18 cellular contexts compared by ENCODE assay signal in the genomic region with DNA sequence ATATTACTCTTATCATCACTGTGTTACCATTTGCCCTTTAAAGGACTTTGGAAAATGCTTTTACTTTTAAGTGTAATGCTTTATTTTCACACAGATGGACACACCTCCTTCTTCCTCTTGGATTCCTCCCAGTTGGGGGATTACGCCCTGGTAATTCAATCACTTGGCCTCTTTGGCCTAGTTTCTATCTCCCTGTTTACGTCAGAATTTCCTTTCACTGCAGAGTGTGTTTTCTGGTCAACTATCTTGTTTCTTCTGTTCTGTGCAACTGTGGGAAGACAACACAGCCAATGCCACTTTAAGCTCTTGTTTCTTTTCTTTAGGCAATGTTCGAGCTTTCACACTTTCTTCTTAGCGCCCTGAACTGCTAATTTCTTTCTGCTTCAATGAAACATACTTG.
DNase-seq lines count a peak whose midpoint lies in the region; ATAC-seq, FAIRE-seq and TF ChIP-seq lines count a peak whose summit lies in the region.
"Had no signal": no experiment of that assay in that cellular context is flagged by ENCODE, and none has a peak within 500 bp of the region (broad histone marks: within the 10 kb centered on the region; RNA-seq: fewer than 3 reads in every experiment).

No MANE protein-coding gene starts in this region.

- H3K9me3 ChIP-seq in smooth muscle cell (replicated peaks; ENCODE audit: low read depth), result no peaks in the 10 kb centered on the region
- H3K9me3 ChIP-seq: testis had no signal

- no peaks in the 10 kb centered on the region for H3K36me3 ChIP-seq in smooth muscle cell (ENCODE audit: low read depth)

- 58% methylated on average over 4 of the region's 4 CpGs for WGBS in smooth muscle cell (ENCODE audit: low lambda C conversion rate)

- no peak overlapping the region for H3K27ac ChIP-seq in smooth muscle cell (ENCODE audit: low read depth)
- H3K27ac ChIP-seq: dorsolateral prefrontal cortex, SK-N-MC, testis had no signal

- no peak overlapping the region for H3K9ac ChIP-seq in smooth muscle cell (ENCODE audit: low read depth)

- peaks cover 4% of the 10 kb centered on the region for H3K4me1 Mint-ChIP-seq in mesothelial cell of epicardium
- H3K4me1 Mint-ChIP-seq: CD8-positive, alpha-beta memory T cell; naive thymus-derived CD4-positive, alpha-beta T cell had no signal

- no peak for TF ChIP-seq POLR2A in H54 (IDR thresholded peaks at IDR 0.05; ENCODE audit: low read depth, low read length)

- H3K36me3 Mint-ChIP-seq in mesothelial cell of epicardium, result no peaks in the 10 kb centered on the region
- H3K36me3 Mint-ChIP-seq: activated naive CD8-positive, alpha-beta T cell treated with anti-CD3 and anti-CD28 coated beads for 36 hours; CD8-positive, alpha-beta memory T cell; naive thymus-derived CD4-positive, alpha-beta T cell had no signal

- no peaks in the 10 kb centered on the region for H3K79me2 ChIP-seq in smooth muscle cell (ENCODE audit: low read depth)

- H2AFZ ChIP-seq in smooth muscle cell (ENCODE audit: low read depth), result peak overlapping the region; percentile 54

- peak overlapping the region; percentile 0 for H3K27ac Mint-ChIP-seq in mesothelial cell of epicardium
- H3K27ac Mint-ChIP-seq: activated naive CD8-positive, alpha-beta T cell treated with anti-CD3 and anti-CD28 coated beads for 36 hours; CD8-positive, alpha-beta memory T cell; naive thymus-derived CD4-positive, alpha-beta T cell had no signal

- peak; percentile 39 for DNase-seq in NCI-H82 treated with DMSO at 0.1 percent for 48 hours (lab: John Stamatoyannopoulos, UW; ENCODE audit: unreplicated experiment)
- peak; percentile 72 for DNase-seq in fibroblast of peridontal ligament (ENCODE audit: extremely low read depth)
- no peak for DNase-seq in mesothelial cell of epicardium (ENCODE audit: low spot score in 2 of 2, unreplicated experiment in 2 of 2)
- DNase-seq in smooth muscle cell (lab: John Stamatoyannopoulos, UW; ENCODE audit: unreplicated experiment), result no peak
- no peak for DNase-seq in activated CD4-positive, alpha-beta T cell treated with anti-CD3 and anti-CD28 coated beads for 4 hours
- no peak for DNase-seq in H54 (ENCODE audit: insufficient read length, low spot score)
- DNase-seq: activated naive CD8-positive, alpha-beta T cell treated with anti-CD3 and anti-CD28 coated beads for 36 hours; CD8-positive, alpha-beta memory T cell; dorsolateral prefrontal cortex; naive thymus-derived CD4-positive, alpha-beta T cell; NCI-H1694 treated with DMSO at 0.1 percent for 48 hours; stimulated activated CD4-positive, alpha-beta T cell treated with anti-CD3 and anti-CD28 coated beads, Interleukin-15, amount 100 ng/mL, for 24 hours; T1000; testis had no signal

- ATAC-seq in GM18511 (IDR thresholded peaks at IDR 0.05; ENCODE audit: unreplicated experiment), result no peak
- ATAC-seq: activated CD4-positive, CD25-positive, alpha-beta regulatory T cell treated with anti-CD3 and anti-CD28 coated beads, Interleukin-2, amount 50 U/mL, for 24 hours; naive thymus-derived CD4-positive, alpha-beta T cell had no signal

- H3K27me3 ChIP-seq in smooth muscle cell (ENCODE audit: low read depth), result no peaks in the 10 kb centered on the region
- H3K27me3 ChIP-seq: testis had no signal

- TF ChIP-seq CTCF in mesothelial cell of epicardium (IDR thresholded peaks at IDR 0.05; ENCODE audit: unreplicated experiment), result no peak
- TF ChIP-seq CTCF in smooth muscle cell (IDR thresholded peaks at IDR 0.05; ENCODE audit: borderline replicate concordance, insufficient read depth, poor library complexity, severe bottlenecking), result no peak

- peaks cover 4% of the 10 kb centered on the region for H3K4me1 ChIP-seq in smooth muscle cell (ENCODE audit: low read depth)
- H3K4me1 ChIP-seq: testis had no signal

- H3K27me3 Mint-ChIP-seq in mesothelial cell of epicardium (ENCODE audit: low read depth), result no peaks in the 10 kb centered on the region
- H3K27me3 Mint-ChIP-seq: CD8-positive, alpha-beta memory T cell had no signal

- no peaks in the 10 kb centered on the region for H3F3A ChIP-seq in smooth muscle cell (ENCODE audit: low read depth)

- H4K20me1 ChIP-seq in smooth muscle cell (ENCODE audit: low read depth), result no peaks in the 10 kb centered on the region

- H3K9me3 Mint-ChIP-seq in mesothelial cell of epicardium, result no peaks in the 10 kb centered on the region
- H3K9me3 Mint-ChIP-seq: activated naive CD8-positive, alpha-beta T cell treated with anti-CD3 and anti-CD28 coated beads for 36 hours had no signal

- no peak overlapping the region for H3K4me3 Mint-ChIP-seq in mesothelial cell of epicardium
- H3K4me3 Mint-ChIP-seq: activated naive CD8-positive, alpha-beta T cell treated with anti-CD3 and anti-CD28 coated beads for 36 hours; CD8-positive, alpha-beta memory T cell; naive thymus-derived CD4-positive, alpha-beta T cell had no signal

- no peak overlapping the region for H3K4me3 ChIP-seq in smooth muscle cell
- H3K4me3 ChIP-seq: dorsolateral prefrontal cortex, SK-N-MC, testis had no signal

- H3K4me2 ChIP-seq in smooth muscle cell, result peak overlapping the region; percentile 10

- no peak for FAIRE-seq in H54 (lab: Jason Lieb, UNC)
- FAIRE-seq: islet of Langerhans had no signal

Comparison
In these comparisons a context has a peak if more than half of its experiments do, and no peak if none do; other contexts are left out.
1. DNase-seq: peak in NCI-H82 treated with DMSO at 0.1 percent for 48 hours (single experiment) and fibroblast of peridontal ligament (single experiment); none in mesothelial cell of epicardium (0 of 2), smooth muscle cell (single experiment), activated CD4-positive, alpha-beta T cell treated with anti-CD3 and anti-CD28 coated beads for 4 hours (0 of 2) and H54 (single experiment).